ENCODE assay signal across 27 cellular contexts in genomic region chr6:33963351-33963750, GRCh38.
"Had no signal": no experiment of that assay in that cellular context is flagged by ENCODE, and none has a peak within 500 bp of the region (broad histone marks: within the 10 kb centered on the region; RNA-seq: fewer than 3 reads in every experiment).

No MANE protein-coding gene starts in this region.

- H3K36me3 Mint-ChIP-seq: activated naive CD8-positive, alpha-beta T cell treated with anti-CD3 and anti-CD28 coated beads for 36 hours; brain; naive thymus-derived CD8-positive, alpha-beta T cell; stimulated activated naive B cell treated with anti-CD40 and anti-IgM and Interleukin-4, amounts not matched to agents 10 μg/mL and 1 μg/mL and 100 μg/mL, for 72 hours had no signal

- H3K9me3 ChIP-seq: ascending aorta, right lobe of liver had no signal

- H3K4me3 Mint-ChIP-seq: activated CD4-positive, alpha-beta T cell treated with anti-CD3 and anti-CD28 coated beads, Interleukin-2, amount 10 ng/mL, durations not matched to agents 24 days and 14 days; activated CD8-positive, alpha-beta T cell treated with anti-CD3 and anti-CD28 coated beads for 36 hours; activated naive CD8-positive, alpha-beta T cell treated with anti-CD3 and anti-CD28 coated beads for 36 hours; activated T-cell treated with anti-CD3 and anti-CD28 coated beads, Interleukin-2, amount 50 U/mL, for 4 hours; activated T-helper 17 cell treated with anti-CD3 and anti-CD28 coated beads, Interleukin-2, amount 50 U/mL, for 72 hours; brain; memory B cell; naive thymus-derived CD8-positive, alpha-beta T cell; neural crest cell; stimulated activated naive B cell treated with anti-CD40 and anti-IgM and Interleukin-4, amounts not matched to agents 10 μg/mL and 1 μg/mL and 100 μg/mL, for 72 hours; T-helper 1 cell treated with Interleukin-12 subunit alpha and Interleukin-12 subunit beta and Interleukin-4 antibody, amounts not matched to agents 30 μg/mL and 1 μg/mL, for 36 hours had no signal

- H3K36me3 ChIP-seq: ascending aorta, cardiac muscle cell, right lobe of liver, tibial nerve had no signal

- H3K4me3 ChIP-seq: ascending aorta, cardiac muscle cell, coronary artery, right lobe of liver, SK-N-MC, tibial nerve had no signal

- FAIRE-seq: keratinocyte, small intestine, TTC549, urothelium cell line had no signal

- H3K27me3 ChIP-seq: ascending aorta, cardiac muscle cell, right lobe of liver had no signal

- DNase-seq: activated CD4-positive, alpha-beta T cell treated with anti-CD3 and anti-CD28 coated beads, Interleukin-2, amount 10 ng/mL, durations not matched to agents 24 days and 14 days; activated CD4-positive, CD25-positive, alpha-beta regulatory T cell treated with anti-CD3 and anti-CD28 coated beads, Interleukin-2, amount 50 U/mL, for 72 hours; activated CD8-positive, alpha-beta T cell treated with anti-CD3 and anti-CD28 coated beads for 36 hours; activated naive CD4-positive, alpha-beta T cell; activated naive CD8-positive, alpha-beta T cell treated with anti-CD3 and anti-CD28 coated beads for 36 hours; activated T-cell treated with anti-CD3 and anti-CD28 coated beads, Interleukin-2, amount 50 U/mL, for 4 hours; foreskin fibroblast; hippocampal formation; small intestine; stimulated activated naive B cell treated with anti-CD40 and anti-IgM and Interleukin-4, amounts not matched to agents 10 μg/mL and 1 μg/mL and 100 μg/mL, for 72 hours; T-helper 9 cell had no signal

- H3K4me1 ChIP-seq: ascending aorta, right lobe of liver, tibial nerve had no signal

- H3K27ac ChIP-seq: ascending aorta, cardiac muscle cell, coronary artery, right lobe of liver, SK-N-MC, tibial nerve, VCaP had no signal

- H3K4me1 Mint-ChIP-seq: activated naive CD8-positive, alpha-beta T cell treated with anti-CD3 and anti-CD28 coated beads for 36 hours; activated T-helper 17 cell treated with anti-CD3 and anti-CD28 coated beads, Interleukin-2, amount 50 U/mL, for 72 hours; memory B cell had no signal

- H3K9me3 Mint-ChIP-seq: activated CD4-positive, alpha-beta T cell treated with anti-CD3 and anti-CD28 coated beads, Interleukin-2, amount 10 ng/mL, durations not matched to agents 24 days and 14 days; activated CD8-positive, alpha-beta T cell treated with anti-CD3 and anti-CD28 coated beads for 36 hours; activated naive CD8-positive, alpha-beta T cell treated with anti-CD3 and anti-CD28 coated beads for 36 hours; activated T-cell treated with anti-CD3 and anti-CD28 coated beads, Interleukin-2, amount 50 U/mL, for 4 hours; activated T-helper 17 cell treated with anti-CD3 and anti-CD28 coated beads, Interleukin-2, amount 50 U/mL, for 72 hours; neural crest cell; T-helper 1 cell treated with Interleukin-12 subunit alpha and Interleukin-12 subunit beta and Interleukin-4 antibody, amounts not matched to agents 30 μg/mL and 1 μg/mL, for 36 hours had no signal

- H3K27ac Mint-ChIP-seq: activated CD4-positive, alpha-beta T cell treated with anti-CD3 and anti-CD28 coated beads, Interleukin-2, amount 10 ng/mL, durations not matched to agents 24 days and 14 days; activated CD8-positive, alpha-beta T cell treated with anti-CD3 and anti-CD28 coated beads for 36 hours; activated naive CD8-positive, alpha-beta T cell treated with anti-CD3 and anti-CD28 coated beads for 36 hours; activated T-helper 17 cell treated with anti-CD3 and anti-CD28 coated beads, Interleukin-2, amount 50 U/mL, for 72 hours; memory B cell; naive thymus-derived CD8-positive, alpha-beta T cell; stimulated activated naive B cell treated with anti-CD40 and anti-IgM and Interleukin-4, amounts not matched to agents 10 μg/mL and 1 μg/mL and 100 μg/mL, for 72 hours; T-helper 1 cell treated with Interleukin-12 subunit alpha and Interleukin-12 subunit beta and Interleukin-4 antibody, amounts not matched to agents 30 μg/mL and 1 μg/mL, for 36 hours had no signal
